ENCODE assay signal across 19 cellular contexts in the genomic region with DNA sequence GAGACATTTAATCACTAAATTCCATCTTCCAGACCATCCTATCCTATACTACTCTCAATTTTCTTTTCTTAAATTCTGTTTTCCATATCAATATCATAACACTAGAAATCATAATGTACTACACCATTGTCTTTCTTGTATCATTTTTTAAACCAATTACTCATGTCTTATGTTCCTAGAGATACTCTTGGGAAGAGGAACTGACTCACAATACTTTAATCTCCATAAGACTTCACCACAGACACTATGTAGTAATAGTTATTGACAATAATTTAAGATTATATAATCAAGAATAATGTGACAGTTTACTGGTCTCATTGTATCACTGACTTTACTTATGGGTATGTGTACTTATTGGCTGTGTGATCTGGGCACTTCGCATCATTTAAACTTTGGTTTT. TPM values are rescaled to one million over a fixed set of nuclear protein-coding genes. Genes with fewer than 3 reads are reported as not detected.
DNase-seq lines count a peak whose midpoint lies in the region; FAIRE-seq and TF ChIP-seq lines count a peak whose summit lies in the region.
"Had no signal": no experiment of that assay in that cellular context is flagged by ENCODE, and none has a peak within 500 bp of the region (broad histone marks: within the 10 kb centered on the region; RNA-seq: fewer than 3 reads in every experiment).

No MANE protein-coding gene starts in this region.

- FAIRE-seq in endothelial cell of umbilical vein (lab: Jason Lieb, UNC) (no peak), H54 (lab: Jason Lieb, UNC) (no peak)
- FAIRE-seq: GM12892, GM18507 had no signal

- TF ChIP-seq POLR2A in endothelial cell of umbilical vein (IDR thresholded peaks at IDR 0.05; ENCODE audit: low read depth, low read length): no peak
- no peak for TF ChIP-seq POLR2A in H54 (IDR thresholded peaks at IDR 0.05; ENCODE audit: low read depth, low read length)

- H3K27ac ChIP-seq in endothelial cell of umbilical vein (ENCODE audit: insufficient read depth, low read depth, low read length): no peak overlapping the region

- intact Hi-C loops in endothelial cell of umbilical vein (cut with micrococcal nuclease): no loop called here

- H3K4me3 ChIP-seq in endothelial cell of umbilical vein (replicated peaks in 1 of 3; ENCODE audit: insufficient read depth in 1 of 3, low read depth in 1 of 3, low read length in 3 of 3): no peak overlapping the region
- H3K4me3 ChIP-seq: BLaER1 treated with 17β-estradiol and CSF1 and Interleukin-3, amounts not matched to agents 10 nM and 100 nM; GM23338 had no signal

- dilution Hi-C loops in endothelial cell of umbilical vein (cut with MboI; ENCODE audit: extremely low pct_ligation_motif_present, low sequenced_read_pairs): no loop called here

- H3K27me3 ChIP-seq in endothelial cell of umbilical vein (ENCODE audit: control insufficient read depth in 2 of 2, insufficient read depth in 2 of 2, low read length in 2 of 2): no peaks in the 10 kb centered on the region
- H3K27me3 ChIP-seq: BLaER1 treated with 17β-estradiol and CSF1 and Interleukin-3, amounts not matched to agents 10 nM and 100 nM had no signal

- no peaks in the 10 kb centered on the region for H3K9me3 ChIP-seq in endothelial cell of umbilical vein (replicated peaks; ENCODE audit: control insufficient read depth, insufficient read depth, low read length)
- H3K9me3 ChIP-seq: BLaER1 treated with 17β-estradiol and CSF1 and Interleukin-3, amounts not matched to agents 10 nM and 100 nM had no signal

- H3K4me1 ChIP-seq in endothelial cell of umbilical vein (ENCODE audit: control insufficient read depth, extremely low read depth, insufficient read depth, low read length): peaks cover 5% of the 10 kb centered on the region

- H3K9me1 ChIP-seq in endothelial cell of umbilical vein (replicated peaks; ENCODE audit: control insufficient read depth, extremely low read depth, insufficient read depth, low read length): no peaks in the 10 kb centered on the region

- H2AFZ ChIP-seq in endothelial cell of umbilical vein (ENCODE audit: low read depth, low read length): no peak overlapping the region
- H2AFZ ChIP-seq: GM23338 had no signal

- POLR2A ChIA-PET in endothelial cell of umbilical vein (lab: Charles Lee): no interaction called here

- no peak for TF ChIP-seq CTCF in endothelial cell of umbilical vein (IDR thresholded peaks at IDR 0.05; ENCODE audit: extremely low read depth in 1 of 2, insufficient read depth in 1 of 2, low read depth in 1 of 2, low read length in 2 of 2)

- BruUV-seq in endothelial cell of umbilical vein (replicated peaks; lab: Mats Ljungman, UMichigan): no TSS peak

- H4K20me1 ChIP-seq in endothelial cell of umbilical vein (replicated peaks; ENCODE audit: control insufficient read depth, extremely low read depth, insufficient read depth, low read length): no peaks in the 10 kb centered on the region

- H3K4me2 ChIP-seq in endothelial cell of umbilical vein (ENCODE audit: insufficient read depth, low read length): no peak overlapping the region
- H3K4me2 ChIP-seq: GM23338 had no signal

- H3K79me2 ChIP-seq in endothelial cell of umbilical vein (ENCODE audit: control insufficient read depth, insufficient read depth, low read length): no peaks in the 10 kb centered on the region

- no peak overlapping the region for H3K9ac ChIP-seq in endothelial cell of umbilical vein (replicated peaks; ENCODE audit: extremely low read depth, insufficient read depth, low read length)
- H3K9ac ChIP-seq: BLaER1 treated with 17β-estradiol and CSF1 and Interleukin-3, amounts not matched to agents 10 nM and 100 nM had no signal

- CTCF ChIA-PET in endothelial cell of umbilical vein (lab: Charles Lee): interaction anchor here (1.2 to 3.4 kb wide), 6 partner anchors 8 to 125 kb away, joined by 4 to 17 read pairs (median 7); a partner anchor contains a TSS

- H3K36me3 ChIP-seq in endothelial cell of umbilical vein (ENCODE audit: control insufficient read depth in 2 of 2, extremely low read depth in 1 of 2, insufficient read depth in 2 of 2, low read length in 2 of 2): peaks cover 0 to 8% of the 10 kb centered on the region in 2 experiments

- DNase-seq in ELR (ENCODE audit: low read depth): peak; percentile 60
- peak; percentile 61 for DNase-seq in MV-4-11 (lab: John Stamatoyannopoulos, UW)
- peak; percentile 30 for DNase-seq in endothelial cell of umbilical vein (ENCODE audit: low read depth, low spot score)
- DNase-seq in iris pigment epithelial cell (ENCODE audit: low read depth): peak; percentile 60
- no peak for DNase-seq in H54 (ENCODE audit: insufficient read length, low spot score)
- DNase-seq in EL: no peak
- DNase-seq in NCI-H1105 (lab: John Stamatoyannopoulos, UW): no peak
- DNase-seq in nucleus accumbens (lab: John Stamatoyannopoulos, UW): no peak
- DNase-seq: Calu3; CD8-positive, alpha-beta T cell; DMS79 treated with DMSO at 0.1 percent for 48 hours; GDM1; H7 had no signal

TF ChIP-seq in endothelial cell of umbilical vein, 7 proteins besides CTCF, POLR2A, EP300 and RAD21:
- TF ChIP-seq FOS (IDR thresholded peaks at IDR 0.05; ENCODE audit: borderline replicate concordance, insufficient read depth, low read length): peak; percentile 48
- TF ChIP-seq, protein P1, sequence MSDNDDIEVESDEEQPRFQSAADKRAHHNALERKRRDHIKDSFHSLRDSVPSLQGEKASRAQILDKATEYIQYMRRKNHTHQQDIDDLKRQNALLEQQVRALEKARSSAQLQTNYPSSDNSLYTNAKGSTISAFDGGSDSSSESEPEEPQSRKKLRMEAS (IDR thresholded peaks at IDR 0.05; ENCODE audit: insufficient read depth, insufficient read length): no peak

RNA-seq across cellular contexts. Expression of a gene that starts 43.8 kb away (rescaled TPM):
- 0.60 and 1.2 TPM in 2 replicates for total RNA-seq in endothelial cell of umbilical vein
- polyA plus RNA-seq in endothelial cell of umbilical vein: 0.21 and 0.48 TPM in 2 replicates
- 0.01 and 0.06 TPM in 2 replicates for polyA plus RNA-seq in endothelial cell of umbilical vein (2011; cell fraction: cytosol; rRNA removed)
- polyA plus RNA-seq in endothelial cell of umbilical vein (2011; cell fraction: nucleus; rRNA removed): 2.4 and 3.9 TPM in 2 replicates
- polyA plus RNA-seq in endothelial cell of umbilical vein (2012): 0.08 TPM in 1 of 2 replicates, not detected in the other
- polyA minus RNA-seq in endothelial cell of umbilical vein: 4.8 and 6.1 TPM in 2 replicates
- polyA minus RNA-seq in endothelial cell of umbilical vein (2011; cell fraction: cytosol; rRNA and poly(A)+ RNA removed): not detected
- polyA minus RNA-seq in endothelial cell of umbilical vein (2011; cell fraction: nucleus; rRNA and poly(A)+ RNA removed): 7.8 and 9.1 TPM in 2 replicates
- total RNA-seq: CD8-positive, alpha-beta T cell had no signal

RNA-seq across cellular contexts. Expression of a gene that starts 47.9 kb away (rescaled TPM):
- total RNA-seq in endothelial cell of umbilical vein: 0.90 and 2.1 TPM in 2 replicates
- 0.25 and 0.32 TPM in 2 replicates for polyA plus RNA-seq in endothelial cell of umbilical vein
- 0.06 and 0.11 TPM in 2 replicates for polyA plus RNA-seq in endothelial cell of umbilical vein (2011; cell fraction: cytosol; rRNA removed)
- 1.8 and 2.4 TPM in 2 replicates for polyA plus RNA-seq in endothelial cell of umbilical vein (2011; cell fraction: nucleus; rRNA removed)
- polyA plus RNA-seq in endothelial cell of umbilical vein (2012): 0.05 TPM in 1 of 2 replicates, not detected in the other
- 4.3 and 5.5 TPM in 2 replicates for polyA minus RNA-seq in endothelial cell of umbilical vein
- polyA minus RNA-seq in endothelial cell of umbilical vein (2011; cell fraction: cytosol; rRNA and poly(A)+ RNA removed): not detected
- 9.6 and 9.7 TPM in 2 replicates for polyA minus RNA-seq in endothelial cell of umbilical vein (2011; cell fraction: nucleus; rRNA and poly(A)+ RNA removed)
- total RNA-seq: A172; CD8-positive, alpha-beta T cell; HT-29 had no signal

RNA-seq across cellular contexts. Expression of a gene that starts 57.0 kb away (rescaled TPM):
- 25.4 and 36.1 TPM in 2 replicates for total RNA-seq in endothelial cell of umbilical vein
- polyA plus RNA-seq in endothelial cell of umbilical vein: 9.2 and 14.9 TPM in 2 replicates
- polyA plus RNA-seq in endothelial cell of umbilical vein (2011; cell fraction: cytosol; rRNA removed): 21.8 and 23.9 TPM in 2 replicates
- 4.5 and 4.7 TPM in 2 replicates for polyA plus RNA-seq in endothelial cell of umbilical vein (2011; cell fraction: nucleus; rRNA removed)
- polyA plus RNA-seq in endothelial cell of umbilical vein (2012): 15.4 and 21.2 TPM in 2 replicates
- polyA minus RNA-seq in endothelial cell of umbilical vein: 8.1 and 12.1 TPM in 2 replicates
- polyA minus RNA-seq in endothelial cell of umbilical vein (2011; cell fraction: cytosol; rRNA and poly(A)+ RNA removed): not detected
- 12.4 and 15.4 TPM in 2 replicates for polyA minus RNA-seq in endothelial cell of umbilical vein (2011; cell fraction: nucleus; rRNA and poly(A)+ RNA removed)
- total RNA-seq: CD8-positive, alpha-beta T cell had no signal

Comparison
In these comparisons a context has a peak if more than half of its experiments do, and no peak if none do; other contexts are left out.
1. DNase-seq: peak in ELR (single experiment), MV-4-11 (single experiment), endothelial cell of umbilical vein (single experiment) and iris pigment epithelial cell (single experiment); none in H54 (single experiment), EL (single experiment), NCI-H1105 (single experiment) and nucleus accumbens (0 of 56).